Comparison of ENCODE assay signal across 1 cellular context in genomic region chr11:64192429-64192828, GRCh38.
TF ChIP-seq lines count a peak whose summit lies in the region.

No MANE protein-coding gene starts in this region.

TF ChIP-seq in GM23338, 12 proteins besides CTCF, POLR2A, EP300 and RAD21:
- no peak for TF ChIP-seq POLR2AphosphoS5 (IDR thresholded peaks at IDR 0.05; ENCODE audit: low read depth)
- no peak for TF ChIP-seq REST (IDR thresholded peaks at IDR 0.05; ENCODE audit: unreplicated experiment)
- TF ChIP-seq EZH2 (IDR thresholded peaks at IDR 0.05; ENCODE audit: low read depth, unreplicated experiment), result no peak
- TF ChIP-seq STAT1 (IDR thresholded peaks at IDR 0.05; ENCODE audit: unreplicated experiment), result no peak
